ENCODE assay signal across 32 cellular contexts in genomic region chrX:41761169-41761568, GRCh38. TPM values are rescaled to one million over a fixed set of nuclear protein-coding genes. Genes with fewer than 3 reads are reported as not detected.
"Had no signal": no experiment of that assay in that cellular context is flagged by ENCODE, and none has a peak within 500 bp of the region (broad histone marks: within the 10 kb centered on the region; RNA-seq: fewer than 3 reads in every experiment).

No MANE protein-coding gene starts in this region.

- H3K36me3 Mint-ChIP-seq: activated CD8-positive, alpha-beta memory T cell treated with anti-CD3 and anti-CD28 coated beads, Interleukin-2, amount 10 ng/mL, durations not matched to agents 7 days and 5 days; mesothelial cell of epicardium; naive B cell had no signal

- DNase-seq: activated B cell treated with CpG ODN at 0.5 μM for 24 hours; activated CD8-positive, alpha-beta memory T cell treated with anti-CD3 and anti-CD28 coated beads, Interleukin-2, amount 10 ng/mL, durations not matched to agents 7 days and 5 days; activated CD8-positive, alpha-beta T cell treated with anti-CD3 and anti-CD28 coated beads, Interleukin-2, amount 10 ng/mL, durations not matched to agents 7 days and 5 days; activated effector memory CD4-positive, alpha-beta T cell treated with anti-CD3 and anti-CD28 coated beads, Interleukin-2, amount 50 U/mL, for 16 hours; activated naive CD4-positive, alpha-beta T cell treated with anti-CD3 and anti-CD28 coated beads for 36 hours; activated naive CD8-positive, alpha-beta T cell treated with anti-CD3 and anti-CD28 coated beads for 36 hours; adrenal gland; aorta; dorsolateral prefrontal cortex; effector memory CD4-positive, alpha-beta T cell; head of caudate nucleus; left ventricle myocardium superior; mammary epithelial cell; naive B cell; ovary; psoas muscle; stimulated activated CD4-positive, alpha-beta T cell treated with anti-CD3 and anti-CD28 coated beads, Interleukin-1b, Interleukin-23, amount 100 ng/mL, for 48 hours; stimulated activated CD4-positive, alpha-beta T cell treated with anti-CD3 and anti-CD28 coated beads, Interleukin-4, amount 100 ng/mL, for 4 hours; stimulated activated CD8-positive, alpha-beta memory T cell treated with anti-CD3 and anti-CD28 coated beads, Interleukin-4, amount 100 ng/mL, for 48 hours; T-helper 2 cell; transverse colon; uterus had no signal

- H3K4me3 Mint-ChIP-seq: activated B cell treated with CpG ODN at 0.5 μM for 24 hours; activated CD8-positive, alpha-beta memory T cell treated with anti-CD3 and anti-CD28 coated beads, Interleukin-2, amount 10 ng/mL, durations not matched to agents 7 days and 5 days; activated CD8-positive, alpha-beta T cell treated with anti-CD3 and anti-CD28 coated beads, Interleukin-2, amount 10 ng/mL, durations not matched to agents 7 days and 5 days; activated naive CD4-positive, alpha-beta T cell treated with anti-CD3 and anti-CD28 coated beads for 36 hours; activated naive CD8-positive, alpha-beta T cell treated with anti-CD3 and anti-CD28 coated beads for 36 hours; brain; mesothelial cell of epicardium; naive B cell; stimulated activated memory B cell treated with anti-CD40 and anti-IgM and Interleukin-4, amounts not matched to agents 10 μg/mL and 1 μg/mL and 100 μg/mL, for 72 hours had no signal

- H3K4me1 Mint-ChIP-seq: activated B cell treated with CpG ODN at 0.5 μM for 24 hours; brain; mesothelial cell of epicardium; stimulated activated memory B cell treated with anti-CD40 and anti-IgM and Interleukin-4, amounts not matched to agents 10 μg/mL and 1 μg/mL and 100 μg/mL, for 72 hours had no signal

- H3K27ac Mint-ChIP-seq: activated B cell treated with CpG ODN at 0.5 μM for 24 hours; activated CD8-positive, alpha-beta memory T cell treated with anti-CD3 and anti-CD28 coated beads, Interleukin-2, amount 10 ng/mL, durations not matched to agents 7 days and 5 days; activated CD8-positive, alpha-beta T cell treated with anti-CD3 and anti-CD28 coated beads, Interleukin-2, amount 10 ng/mL, durations not matched to agents 7 days and 5 days; activated naive CD4-positive, alpha-beta T cell treated with anti-CD3 and anti-CD28 coated beads for 36 hours; activated naive CD8-positive, alpha-beta T cell treated with anti-CD3 and anti-CD28 coated beads for 36 hours; mesothelial cell of epicardium; stimulated activated memory B cell treated with anti-CD40 and anti-IgM and Interleukin-4, amounts not matched to agents 10 μg/mL and 1 μg/mL and 100 μg/mL, for 72 hours had no signal

- H3K27me3 Mint-ChIP-seq: activated B cell treated with CpG ODN at 0.5 μM for 24 hours; activated CD8-positive, alpha-beta memory T cell treated with anti-CD3 and anti-CD28 coated beads, Interleukin-2, amount 10 ng/mL, durations not matched to agents 7 days and 5 days; activated naive CD8-positive, alpha-beta T cell treated with anti-CD3 and anti-CD28 coated beads for 36 hours; brain; stimulated activated memory B cell treated with anti-CD40 and anti-IgM and Interleukin-4, amounts not matched to agents 10 μg/mL and 1 μg/mL and 100 μg/mL, for 72 hours had no signal

- H3K27ac ChIP-seq: adrenal gland, coronary artery, dorsolateral prefrontal cortex, gastroesophageal sphincter, ovary, psoas muscle, suprapubic skin, transverse colon, uterus had no signal

- H3K9me3 Mint-ChIP-seq: activated B cell treated with CpG ODN at 0.5 μM for 24 hours; activated naive CD4-positive, alpha-beta T cell treated with anti-CD3 and anti-CD28 coated beads for 36 hours; activated naive CD8-positive, alpha-beta T cell treated with anti-CD3 and anti-CD28 coated beads for 36 hours; brain; naive B cell; stimulated activated memory B cell treated with anti-CD40 and anti-IgM and Interleukin-4, amounts not matched to agents 10 μg/mL and 1 μg/mL and 100 μg/mL, for 72 hours had no signal

- ATAC-seq: activated CD8-positive, alpha-beta memory T cell treated with anti-CD3 and anti-CD28 coated beads, Interleukin-2, amount 10 ng/mL, durations not matched to agents 7 days and 5 days; activated CD8-positive, alpha-beta T cell treated with anti-CD3 and anti-CD28 coated beads, Interleukin-2, amount 10 ng/mL, durations not matched to agents 7 days and 5 days; gastroesophageal sphincter; left ventricle myocardium superior; psoas muscle; stimulated activated memory B cell treated with anti-CD40 and anti-IgM and Interleukin-4, amounts not matched to agents 10 μg/mL and 1 μg/mL and 100 μg/mL, for 72 hours had no signal

RNA-seq across cellular contexts. Expression of gene GPR82, which starts 37.2 kb away (rescaled TPM):
- total RNA-seq: activated naive CD4-positive, alpha-beta T cell treated with anti-CD3 and anti-CD28 coated beads for 36 hours; cardiac muscle cell; cerebellum; epithelial cell of proximal tubule; mammary epithelial cell; mesothelial cell of epicardium; smooth muscle cell had no signal
